24 cellular contexts compared by ENCODE assay signal in genomic region chr10:131700506-131700905, GRCh38.
"Had no signal": no experiment of that assay in that cellular context is flagged by ENCODE, and none has a peak within 500 bp of the region (broad histone marks: within the 10 kb centered on the region; RNA-seq: fewer than 3 reads in every experiment).

No MANE protein-coding gene starts in this region.

- H3K4me2 ChIP-seq: hepatocyte had no signal

- H2AFZ ChIP-seq: hepatocyte had no signal

- H3K36me3 ChIP-seq: brain microvascular endothelial cell, esophagus muscularis mucosa, neutrophil, pancreas had no signal

- H3K4me3 ChIP-seq: esophagus muscularis mucosa, hepatocyte, pancreas had no signal

- H3K4me1 ChIP-seq: esophagus muscularis mucosa, pancreas had no signal

- ATAC-seq: activated naive CD4-positive, alpha-beta T cell treated with anti-CD3 and anti-CD28 coated beads, Interleukin-2, amount 50 U/mL, for 72 hours; activated T-helper 17 cell treated with anti-CD3 and anti-CD28 coated beads, Interleukin-2, amount 50 U/mL, for 72 hours; effector memory CD8-positive, alpha-beta T cell; left ventricle myocardium superior; pancreas; stimulated activated naive CD8-positive, alpha-beta T cell treated with anti-CD3 and anti-CD28 coated beads, Interleukin-15, Interleukin-2, amounts not matched to agents 100 U/mL and 50 U/mL, for 24 hours; T-helper 17 cell had no signal

- H3K36me3 Mint-ChIP-seq: activated naive CD4-positive, alpha-beta T cell treated with anti-CD3 and anti-CD28 coated beads, Interleukin-2, amount 50 U/mL, for 72 hours; immature natural killer cell had no signal

- DNase-seq: activated CD4-positive, alpha-beta T cell treated with anti-CD3 and anti-CD28 coated beads for 4 hours; activated CD4-positive, alpha-beta T cell treated with anti-CD3 and anti-CD28 coated beads, Interleukin-2, amount 50 U/mL, for 48 hours; activated CD4-positive, CD25-positive, alpha-beta regulatory T cell; activated T-cell treated with anti-CD3 and anti-CD28 coated beads, Interleukin-2, amount 50 U/mL, for 24 hours; brain microvascular endothelial cell; caudate nucleus; effector memory CD8-positive, alpha-beta T cell; glutamatergic neuron; immature natural killer cell; kidney glomerular epithelial cell; left ventricle myocardium superior; mammary epithelial cell; midbrain; stimulated activated CD4-positive, alpha-beta T cell treated with anti-CD3 and anti-CD28 coated beads, Interleukin-4, amount 100 ng/mL, for 4 hours; stimulated activated naive CD8-positive, alpha-beta T cell treated with anti-CD3 and anti-CD28 coated beads, Interleukin-15, Interleukin-2, amounts not matched to agents 100 U/mL and 50 U/mL, for 24 hours; SW 1271; T-helper 17 cell had no signal

- H3K9me3 ChIP-seq: esophagus muscularis mucosa, neutrophil, pancreas had no signal

- H3K27me3 ChIP-seq: brain microvascular endothelial cell, hepatocyte, neutrophil had no signal

- H3K4me3 Mint-ChIP-seq: activated T-cell treated with anti-CD3 and anti-CD28 coated beads, Interleukin-2, amount 50 U/mL, for 24 hours; activated T-helper 17 cell treated with anti-CD3 and anti-CD28 coated beads, Interleukin-2, amount 50 U/mL, for 72 hours; effector memory CD8-positive, alpha-beta T cell; immature natural killer cell; nephron; T-helper 17 cell had no signal

- H3K4me1 Mint-ChIP-seq: activated T-helper 17 cell treated with anti-CD3 and anti-CD28 coated beads, Interleukin-2, amount 50 U/mL, for 72 hours; immature natural killer cell; nephron; T-helper 17 cell had no signal

- H3K79me2 ChIP-seq: hepatocyte had no signal

- H3K27ac Mint-ChIP-seq: activated naive CD4-positive, alpha-beta T cell treated with anti-CD3 and anti-CD28 coated beads, Interleukin-2, amount 50 U/mL, for 72 hours; activated T-cell treated with anti-CD3 and anti-CD28 coated beads, Interleukin-2, amount 50 U/mL, for 24 hours; activated T-helper 17 cell treated with anti-CD3 and anti-CD28 coated beads, Interleukin-2, amount 50 U/mL, for 72 hours; effector memory CD8-positive, alpha-beta T cell; immature natural killer cell; nephron; T-helper 17 cell had no signal

- H3K27ac ChIP-seq: brain microvascular endothelial cell, esophagus muscularis mucosa, hepatocyte, neutrophil, pancreas had no signal

- H3K9me3 Mint-ChIP-seq: activated naive CD4-positive, alpha-beta T cell treated with anti-CD3 and anti-CD28 coated beads, Interleukin-2, amount 50 U/mL, for 72 hours; activated T-cell treated with anti-CD3 and anti-CD28 coated beads, Interleukin-2, amount 50 U/mL, for 24 hours; activated T-helper 17 cell treated with anti-CD3 and anti-CD28 coated beads, Interleukin-2, amount 50 U/mL, for 72 hours; immature natural killer cell; nephron had no signal
